7 cellular contexts compared by ENCODE assay signal in genomic region chr13:20136781-20137703, GRCh38. TPM values are rescaled to one million over a fixed set of nuclear protein-coding genes. Genes with fewer than 3 reads are reported as not detected.
DNase-seq lines count a peak whose midpoint lies in the region; ATAC-seq, FAIRE-seq and TF ChIP-seq lines count a peak whose summit lies in the region.

No MANE protein-coding gene starts in this region.

- H3K4me3 ChIP-seq in PC-9 = 0 out of 2 replicates have a peak overlapping the region, but pooled peaks have one; percentile 11
- peak overlapping the region in 2 of 4 donors; percentile 26 to 28 for H3K4me3 ChIP-seq in pancreas

- intact Hi-C loops in PC-9 (cut with micrococcal nuclease; ENCODE audit: unreplicated experiment) = no loop called here
- intact Hi-C loops in dendritic cell treated with granulocyte-macrophage colony-stimulating factor and Interleukin-4, amounts not matched to agents 40 ng/mL and 50 ng/mL, for 4 days (cut with micrococcal nuclease) = no loop called here
- intact Hi-C loops in pancreas (cut with DNase I) = no loop called here

- H3K36me3 Mint-ChIP-seq in dendritic cell treated with granulocyte-macrophage colony-stimulating factor and Interleukin-4, amounts not matched to agents 40 ng/mL and 50 ng/mL, for 4 days (ENCODE audit: low read depth) = no peaks in the 10 kb centered on the region

- H3K27me3 ChIP-seq in PC-9 (ENCODE audit: insufficient read depth, low read depth) (no peaks in the 10 kb centered on the region), pancreas (peaks cover 0 to 10% (median 0%) of the 10 kb centered on the region in 4 donors)

- no peaks in the 10 kb centered on the region for H3K79me2 ChIP-seq in PC-9 (ENCODE audit: low read depth)

- no peak overlapping the region for H3K27ac ChIP-seq in PC-9
- H3K27ac ChIP-seq in pancreas = no peak overlapping the region

- H3K4me1 Mint-ChIP-seq in dendritic cell treated with granulocyte-macrophage colony-stimulating factor and Interleukin-4, amounts not matched to agents 40 ng/mL and 50 ng/mL, for 4 days (ENCODE audit: low read depth) = no peaks in the 10 kb centered on the region

- FAIRE-seq in pancreas (lab: Jason Lieb, UNC) (no peak), frontal cortex (lab: Jason Lieb, UNC) (no peak)

- no peaks in the 10 kb centered on the region for H4K20me1 ChIP-seq in PC-9 (ENCODE audit: insufficient read depth)

- peak in 1 of 2 experiments; percentile 32 for DNase-seq in PC-9
- DNase-seq in pancreas = peak; percentile 62 to 87 (median 71)
- DNase-seq in frontal cortex (ENCODE audit: low spot score in 2 of 2) = no peak
- no peak for DNase-seq in MV-4-11 (lab: John Stamatoyannopoulos, UW)

- H3F3A ChIP-seq in PC-9 (ENCODE audit: insufficient read depth, low read depth) = no peaks in the 10 kb centered on the region

- H3K36me3 ChIP-seq in PC-9 (ENCODE audit: low read depth) (no peaks in the 10 kb centered on the region), pancreas (no peaks in the 10 kb centered on the region)

- ATAC-seq in GM18511 (IDR thresholded peaks at IDR 0.05; ENCODE audit: unreplicated experiment) (peak; percentile 68), pancreas (peak; percentile 95 to 100 (median 98)), GM21367 (IDR thresholded peaks at IDR 0.05; ENCODE audit: unreplicated experiment) (no peak)

- H3K4me3 Mint-ChIP-seq in dendritic cell treated with granulocyte-macrophage colony-stimulating factor and Interleukin-4, amounts not matched to agents 40 ng/mL and 50 ng/mL, for 4 days = peak overlapping the region; percentile 13

- H2AFZ ChIP-seq in PC-9 = peak overlapping the region; percentile 43

- CTCF ChIA-PET in PC-9 (lab: Charles Lee) = interaction anchor here (0.6 kb wide), 1 partner anchor 53 kb away, joined by 3 read pairs; no protein-coding TSS in a partner anchor

- TF ChIP-seq CTCF in PC-9 (conservative IDR thresholded peaks at IDR 0.05) (no peak), pancreas (IDR thresholded peaks at IDR 0.05) (peak in 1 of 4 donors; percentile 18)

- no peak overlapping the region for H3K27ac Mint-ChIP-seq in dendritic cell treated with granulocyte-macrophage colony-stimulating factor and Interleukin-4, amounts not matched to agents 40 ng/mL and 50 ng/mL, for 4 days

- H3K4me2 ChIP-seq in PC-9 = peak overlapping the region; percentile 63

- no peaks in the 10 kb centered on the region for H3K4me1 ChIP-seq in PC-9 (replicated peaks; ENCODE audit: insufficient read depth)
- H3K4me1 ChIP-seq in pancreas = no peaks in the 10 kb centered on the region

- POLR2A ChIA-PET in PC-9 (lab: Charles Lee; ENCODE audit: unreplicated experiment) = no interaction called here

- H3K9me3 ChIP-seq in PC-9 (ENCODE audit: insufficient read depth, low read depth) = no peaks in the 10 kb centered on the region
- H3K9me3 ChIP-seq in pancreas = no peaks in the 10 kb centered on the region

- no peaks in the 10 kb centered on the region for H3K9me3 Mint-ChIP-seq in dendritic cell treated with granulocyte-macrophage colony-stimulating factor and Interleukin-4, amounts not matched to agents 40 ng/mL and 50 ng/mL, for 4 days

- WGBS in pancreas, 2 donors = 21 to 24% methylated on average over 54 to 56 of the region's 56 CpGs

- BruUV-seq in PC-9 (replicated peaks; lab: Mats Ljungman, UMichigan) = no TSS peak

- peaks cover 51% of the 10 kb centered on the region for H3K27me3 Mint-ChIP-seq in dendritic cell treated with granulocyte-macrophage colony-stimulating factor and Interleukin-4, amounts not matched to agents 40 ng/mL and 50 ng/mL, for 4 days

- H3K9me2 ChIP-seq in PC-9 (ENCODE audit: insufficient read depth) = no peaks in the 10 kb centered on the region

RNA-seq across cellular contexts. Expression of gene GJA3, which starts 23.8 kb away (rescaled TPM):
- 0.15 TPM in 1 of 2 replicates, not detected in the other for total RNA-seq in PC-9 (2021)
- under 1 TPM; 0.03 to 0.15 (median 0.07) TPM for total RNA-seq in pancreas
- under 1 TPM; 0.08 to 0.40 TPM for polyA plus RNA-seq in pancreas
- total RNA-seq in frontal cortex = not detected

RNA-seq across cellular contexts. Expression of gene GJB2, which starts 55.7 kb away (rescaled TPM):
- total RNA-seq in PC-9 (2021) (4.2 and 5.5 TPM in 2 replicates), pancreas (1 to 10 TPM in 3 of 6 donors, under 1 TPM in 3; 0.51 to 4.5 (median 1.2) TPM), frontal cortex (5.3 TPM)
- under 1 TPM; 0.59 to 0.68 TPM for polyA plus RNA-seq in pancreas

Comparison
In these comparisons a context has a peak if more than half of its experiments do, and no peak if none do; other contexts are left out.
1. DNase-seq: peak in pancreas (6 of 6); none in frontal cortex (0 of 2) and MV-4-11 (single experiment).